Comparison of ENCODE assay signal across 15 cellular contexts in the genomic region with DNA sequence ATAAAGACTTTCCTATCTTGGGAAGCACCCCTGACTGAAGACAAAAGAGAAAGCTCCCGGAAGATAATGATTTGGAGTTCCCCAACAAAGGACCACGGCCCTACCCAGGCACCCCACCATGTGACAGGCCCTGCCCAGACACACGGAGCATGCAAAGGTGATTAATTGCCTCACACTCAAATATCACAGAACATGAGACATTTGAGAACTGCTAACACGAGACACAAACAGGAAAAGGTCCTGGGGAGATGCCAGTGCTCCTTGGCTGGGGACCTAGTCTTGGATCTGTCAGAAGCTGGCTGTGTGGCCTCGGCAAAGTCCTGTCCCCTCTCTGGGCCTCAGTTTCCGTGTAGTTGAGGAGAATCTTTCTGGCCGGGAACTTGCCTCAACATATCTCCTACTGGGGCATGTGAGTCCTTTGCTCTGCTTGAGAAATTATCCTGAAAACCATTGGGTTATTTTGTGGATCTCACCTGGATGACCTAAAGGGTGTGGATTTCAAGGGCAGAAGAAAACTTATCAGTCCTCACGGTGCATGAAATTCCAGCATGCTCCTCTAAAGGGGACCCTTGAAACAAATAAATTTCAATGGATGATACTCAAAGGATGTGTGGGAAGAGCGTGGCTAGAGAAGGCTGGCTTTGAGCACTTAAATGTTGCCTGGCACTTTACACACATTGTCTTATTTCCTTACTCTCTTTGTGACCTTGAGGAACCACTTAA.
DNase-seq lines count a peak whose midpoint lies in the region; ATAC-seq, FAIRE-seq and TF ChIP-seq lines count a peak whose summit lies in the region.
"Had no signal": no experiment of that assay in that cellular context is flagged by ENCODE, and none has a peak within 500 bp of the region (broad histone marks: within the 10 kb centered on the region; RNA-seq: fewer than 3 reads in every experiment).

No MANE protein-coding gene starts in this region.

- FAIRE-seq in endothelial cell of umbilical vein (lab: Jason Lieb, UNC) = no peak
- FAIRE-seq in GM12892 (lab: Jason Lieb, UNC) = no peak

- H3K36me3 ChIP-seq in endothelial cell of umbilical vein (ENCODE audit: control insufficient read depth in 2 of 2, extremely low read depth in 1 of 2, insufficient read depth in 2 of 2, low read length in 2 of 2) = no peaks in the 10 kb centered on the region
- no peaks in the 10 kb centered on the region for H3K36me3 ChIP-seq in uterus
- no peaks in the 10 kb centered on the region for H3K36me3 ChIP-seq in HAP-1 (replicated peaks)
- H3K36me3 ChIP-seq: colonic mucosa had no signal

- no TSS peak for BruUV-seq in endothelial cell of umbilical vein (replicated peaks; lab: Mats Ljungman, UMichigan)

- no peak overlapping the region for H3K9ac ChIP-seq in endothelial cell of umbilical vein (replicated peaks; ENCODE audit: extremely low read depth, insufficient read depth, low read length)

- CTCF ChIA-PET in activated naive CD4-positive, alpha-beta T cell treated with anti-CD3 and anti-CD28 coated beads for 36 hours (lab: Charles Lee) = interaction anchor here (1.1 kb wide), 1 partner anchor 36 kb away, joined by 3 read pairs; no protein-coding TSS in a partner anchor
- CTCF ChIA-PET in endothelial cell of umbilical vein (lab: Charles Lee) = interaction anchor here (1.5 kb wide), 1 partner anchor 82 kb away, joined by 3 read pairs; no protein-coding TSS in a partner anchor

- no peak overlapping the region for H3K4me3 Mint-ChIP-seq in activated naive CD4-positive, alpha-beta T cell treated with anti-CD3 and anti-CD28 coated beads for 36 hours
- H3K4me3 Mint-ChIP-seq: activated CD8-positive, alpha-beta T cell treated with anti-CD3 and anti-CD28 coated beads for 36 hours; memory B cell had no signal

- H3K9me1 ChIP-seq in endothelial cell of umbilical vein (replicated peaks; ENCODE audit: control insufficient read depth, extremely low read depth, insufficient read depth, low read length) = no peaks in the 10 kb centered on the region

- no peaks in the 10 kb centered on the region for H3K36me3 Mint-ChIP-seq in activated naive CD4-positive, alpha-beta T cell treated with anti-CD3 and anti-CD28 coated beads for 36 hours (ENCODE audit: low read depth)
- H3K36me3 Mint-ChIP-seq in activated naive CD4-positive, alpha-beta T cell treated with anti-CD3 and anti-CD28 coated beads, Interleukin-2, amount 50 U/mL, for 72 hours = no peaks in the 10 kb centered on the region
- H3K36me3 Mint-ChIP-seq: memory B cell had no signal

- no peaks in the 10 kb centered on the region for H3K4me1 Mint-ChIP-seq in activated naive CD4-positive, alpha-beta T cell treated with anti-CD3 and anti-CD28 coated beads for 36 hours (ENCODE audit: low read depth)

- H3K27ac ChIP-seq in endothelial cell of umbilical vein (ENCODE audit: insufficient read depth, low read depth, low read length) (no peak overlapping the region), uterus (peak overlapping the region; percentile 8 to 46)
- H3K27ac ChIP-seq: colonic mucosa had no signal

- TF ChIP-seq POLR2A in endothelial cell of umbilical vein (IDR thresholded peaks at IDR 0.05; ENCODE audit: low read depth, low read length) (no peak), lower leg skin (IDR thresholded peaks at IDR 0.05) (no peak), uterus (IDR thresholded peaks at IDR 0.05) (no peak), GM12892 (IDR thresholded peaks at IDR 0.05; ENCODE audit: low read depth, low read length) (no peak)

- H3K4me3 ChIP-seq in endothelial cell of umbilical vein (replicated peaks in 1 of 3; ENCODE audit: insufficient read depth in 1 of 3, low read depth in 1 of 3, low read length in 3 of 3) (no peak overlapping the region), lower leg skin (ENCODE audit: low read depth, poor library complexity, severe bottlenecking) (no peak overlapping the region), uterus (no peak overlapping the region), HAP-1 (no peak overlapping the region)
- H3K4me3 ChIP-seq: colonic mucosa had no signal

- H2AFZ ChIP-seq in endothelial cell of umbilical vein (ENCODE audit: low read depth, low read length) = no peak overlapping the region

- H3K9me3 Mint-ChIP-seq in activated naive CD4-positive, alpha-beta T cell treated with anti-CD3 and anti-CD28 coated beads for 36 hours = no peaks in the 10 kb centered on the region
- no peaks in the 10 kb centered on the region for H3K9me3 Mint-ChIP-seq in activated naive CD4-positive, alpha-beta T cell treated with anti-CD3 and anti-CD28 coated beads, Interleukin-2, amount 50 U/mL, for 72 hours
- H3K9me3 Mint-ChIP-seq: activated CD8-positive, alpha-beta T cell treated with anti-CD3 and anti-CD28 coated beads for 36 hours; memory B cell had no signal

- no peaks in the 10 kb centered on the region for H3K79me2 ChIP-seq in endothelial cell of umbilical vein (ENCODE audit: control insufficient read depth, insufficient read depth, low read length)

- H3K27me3 ChIP-seq in endothelial cell of umbilical vein (ENCODE audit: control insufficient read depth in 2 of 2, insufficient read depth in 2 of 2, low read length in 2 of 2) (no peaks in the 10 kb centered on the region), uterus (no peaks in the 10 kb centered on the region), HAP-1 (ENCODE audit: low read depth) (peaks cover 4% of the 10 kb centered on the region; the same call in 1 of the 2 replicates)
- H3K27me3 ChIP-seq: colonic mucosa had no signal

- no peak overlapping the region for H3K27ac Mint-ChIP-seq in activated naive CD4-positive, alpha-beta T cell treated with anti-CD3 and anti-CD28 coated beads for 36 hours
- no peak overlapping the region for H3K27ac Mint-ChIP-seq in activated naive CD4-positive, alpha-beta T cell treated with anti-CD3 and anti-CD28 coated beads, Interleukin-2, amount 50 U/mL, for 72 hours
- H3K27ac Mint-ChIP-seq: activated CD8-positive, alpha-beta T cell treated with anti-CD3 and anti-CD28 coated beads for 36 hours; memory B cell had no signal

- H3K9me3 ChIP-seq in endothelial cell of umbilical vein (replicated peaks; ENCODE audit: control insufficient read depth, insufficient read depth, low read length) = no peaks in the 10 kb centered on the region
- no peaks in the 10 kb centered on the region for H3K9me3 ChIP-seq in uterus
- H3K9me3 ChIP-seq in HAP-1 = no peaks in the 10 kb centered on the region
- H3K9me3 ChIP-seq: colonic mucosa had no signal

- no peak overlapping the region for H3K4me2 ChIP-seq in endothelial cell of umbilical vein (ENCODE audit: insufficient read depth, low read length)

- no peaks in the 10 kb centered on the region for H4K20me1 ChIP-seq in endothelial cell of umbilical vein (replicated peaks; ENCODE audit: control insufficient read depth, extremely low read depth, insufficient read depth, low read length)

- dilution Hi-C loops in endothelial cell of umbilical vein (cut with MboI; ENCODE audit: extremely low pct_ligation_motif_present, low sequenced_read_pairs) = no loop called here

- POLR2A ChIA-PET in endothelial cell of umbilical vein (lab: Charles Lee) = no interaction called here

- DNase-seq in activated naive CD4-positive, alpha-beta T cell treated with anti-CD3 and anti-CD28 coated beads for 36 hours = peak; percentile 14
- no peak for DNase-seq in activated naive CD4-positive, alpha-beta T cell treated with anti-CD3 and anti-CD28 coated beads, Interleukin-2, amount 50 U/mL, for 72 hours (ENCODE audit: low spot score in 2 of 2)
- peak; percentile 44 for DNase-seq in endothelial cell of umbilical vein (ENCODE audit: low read depth, low spot score)
- DNase-seq in lower leg skin (ENCODE audit: low spot score in 2 of 2) = peak; percentile 82 to 95
- DNase-seq in uterus = peak; percentile 51 to 52
- DNase-seq in UCSD-AML1 (lab: John Stamatoyannopoulos, UW; ENCODE audit: unreplicated experiment) = no peak
- no peak for DNase-seq in HAP-1 (ENCODE audit: low spot score in 2 of 2)
- DNase-seq in GM12892 (ENCODE audit: insufficient read length) = no peak
- DNase-seq: activated CD8-positive, alpha-beta T cell treated with anti-CD3 and anti-CD28 coated beads for 36 hours; activated naive CD4-positive, alpha-beta T cell treated with Interleukin-2 at 50 U/mL for 16 hours; colonic mucosa; DMS79 treated with DMSO at 0.1 percent for 48 hours; head of caudate nucleus; NCI-H1105 had no signal

- TF ChIP-seq CTCF in endothelial cell of umbilical vein (IDR thresholded peaks at IDR 0.05; ENCODE audit: extremely low read depth in 1 of 2, insufficient read depth in 1 of 2, low read depth in 1 of 2, low read length in 2 of 2) (no peak), lower leg skin (IDR thresholded peaks at IDR 0.05) (no peak), uterus (IDR thresholded peaks at IDR 0.05) (no peak)

- in situ Hi-C loops in HAP-1 (cut with MboI; ENCODE audit: low sequenced_read_pairs) = no loop called here

- intact Hi-C loops in activated naive CD4-positive, alpha-beta T cell treated with anti-CD3 and anti-CD28 coated beads for 36 hours (cut with micrococcal nuclease) = no loop called here
- intact Hi-C loops in endothelial cell of umbilical vein (cut with micrococcal nuclease) (no loop called here), lower leg skin (cut with DNase I; ENCODE audit: low total_unique reads) (no loop called here), uterus (cut with DNase I; ENCODE audit: low total_unique reads) (no loop called here)

- no peak for ATAC-seq in activated naive CD4-positive, alpha-beta T cell treated with anti-CD3 and anti-CD28 coated beads, Interleukin-2, amount 50 U/mL, for 72 hours
- ATAC-seq: activated CD8-positive, alpha-beta T cell treated with anti-CD3 and anti-CD28 coated beads for 36 hours had no signal

- peaks cover 1% of the 10 kb centered on the region for H3K27me3 Mint-ChIP-seq in activated naive CD4-positive, alpha-beta T cell treated with anti-CD3 and anti-CD28 coated beads for 36 hours (ENCODE audit: low read depth)
- H3K27me3 Mint-ChIP-seq: activated CD8-positive, alpha-beta T cell treated with anti-CD3 and anti-CD28 coated beads for 36 hours had no signal

- H3K4me1 ChIP-seq in endothelial cell of umbilical vein (ENCODE audit: control insufficient read depth, extremely low read depth, insufficient read depth, low read length) = peaks cover 4% of the 10 kb centered on the region
- peaks cover 0 to 7% of the 10 kb centered on the region in 2 donors for H3K4me1 ChIP-seq in uterus
- H3K4me1 ChIP-seq in HAP-1 = 0 out of 2 replicates have a peak, but pooled peaks cover 2% of the 10 kb centered on the region
- H3K4me1 ChIP-seq: colonic mucosa had no signal

- WGBS in lower leg skin, 2 donors = 28% methylated on average over 9 of the region's 9 CpGs

TF ChIP-seq in endothelial cell of umbilical vein, 7 proteins besides CTCF, POLR2A, EP300 and RAD21 (continues in another document):
- TF ChIP-seq FOS (IDR thresholded peaks at IDR 0.05; ENCODE audit: borderline replicate concordance, insufficient read depth, low read length) (no peak), EZH2 (IDR thresholded peaks at IDR 0.05; ENCODE audit: borderline replicate concordance, low read depth, low read length, severe bottlenecking) (no peak), GATA2 (IDR thresholded peaks at IDR 0.05; ENCODE audit: insufficient read depth, insufficient read length, low read depth, low read length) (no peak)
- TF ChIP-seq, protein P1, sequence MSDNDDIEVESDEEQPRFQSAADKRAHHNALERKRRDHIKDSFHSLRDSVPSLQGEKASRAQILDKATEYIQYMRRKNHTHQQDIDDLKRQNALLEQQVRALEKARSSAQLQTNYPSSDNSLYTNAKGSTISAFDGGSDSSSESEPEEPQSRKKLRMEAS (IDR thresholded peaks at IDR 0.05; ENCODE audit: insufficient read depth, insufficient read length) = no peak

Comparison
In these comparisons a context has a peak if more than half of its experiments do, and no peak if none do; other contexts are left out.
1. DNase-seq: peak in activated naive CD4-positive, alpha-beta T cell treated with anti-CD3 and anti-CD28 coated beads for 36 hours (single experiment), endothelial cell of umbilical vein (single experiment), lower leg skin (2 of 2) and uterus (2 of 2); none in activated naive CD4-positive, alpha-beta T cell treated with anti-CD3 and anti-CD28 coated beads, Interleukin-2, amount 50 U/mL, for 72 hours (0 of 2), UCSD-AML1 (single experiment), HAP-1 (0 of 2) and GM12892 (single experiment).